ENCODE assay signal across 30 cellular contexts in the genomic region with DNA sequence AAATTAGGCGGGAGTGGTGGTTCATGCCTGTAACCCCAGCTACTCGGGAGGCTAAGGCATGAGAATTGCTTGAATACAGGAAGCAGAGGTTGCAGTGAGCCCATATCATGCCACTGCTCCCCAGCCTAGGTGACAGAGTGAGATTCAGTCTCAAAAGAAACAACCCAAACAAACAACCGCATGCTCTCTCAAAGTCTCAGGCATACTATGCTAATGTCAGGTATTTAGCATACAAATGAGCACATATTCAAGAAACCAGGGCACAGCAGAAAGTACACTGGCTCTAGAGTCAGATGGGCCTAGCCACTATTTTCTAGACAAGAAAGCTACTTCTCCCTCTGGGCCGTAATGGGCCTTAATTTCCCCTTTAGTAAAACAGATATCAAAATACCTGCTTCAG. TPM values are rescaled to one million over a fixed set of nuclear protein-coding genes. Genes with fewer than 3 reads are reported as not detected.
"Had no signal": no experiment of that assay in that cellular context is flagged by ENCODE, and none has a peak within 500 bp of the region (broad histone marks: within the 10 kb centered on the region; RNA-seq: fewer than 3 reads in every experiment).

No MANE protein-coding gene starts in this region.

- ATAC-seq: left cardiac atrium; mucosa of descending colon; naive thymus-derived CD4-positive, alpha-beta T cell; natural killer cell treated with Interleukin-12 subunit alpha and Interleukin-12 subunit beta and Interleukin-15 and Interleukin-18, amount 100 ng/mL, for 72 hours; right lobe of liver; stimulated activated memory B cell treated with anti-CD40 and anti-IgM and Interleukin-4, amounts not matched to agents 10 μg/mL and 1 μg/mL and 100 μg/mL, for 72 hours; stimulated activated naive CD8-positive, alpha-beta T cell treated with anti-CD3 and anti-CD28 coated beads, Interleukin-15, amount 100 ng/mL, for 72 hours had no signal

- H3K4me3 Mint-ChIP-seq: naive thymus-derived CD4-positive, alpha-beta T cell; natural killer cell treated with Interleukin-12 subunit alpha and Interleukin-12 subunit beta and Interleukin-15 and Interleukin-18, amount 100 ng/mL, for 72 hours; stimulated activated memory B cell treated with anti-CD40 and anti-IgM and Interleukin-4, amounts not matched to agents 10 μg/mL and 1 μg/mL and 100 μg/mL, for 72 hours; stimulated activated naive CD8-positive, alpha-beta T cell treated with anti-CD3 and anti-CD28 coated beads, Interleukin-15, amount 100 ng/mL, for 72 hours had no signal

- H3K4me3 ChIP-seq: left ventricle myocardium inferior, lung, mucosa of descending colon, ovary, right atrium auricular region, right lobe of liver, smooth muscle cell, thyroid gland, transverse colon, upper lobe of left lung, vagina had no signal

- H3K27ac Mint-ChIP-seq: naive thymus-derived CD4-positive, alpha-beta T cell; natural killer cell treated with Interleukin-12 subunit alpha and Interleukin-12 subunit beta and Interleukin-15 and Interleukin-18, amount 100 ng/mL, for 72 hours; progenitor cell of endocrine pancreas; stimulated activated memory B cell treated with anti-CD40 and anti-IgM and Interleukin-4, amounts not matched to agents 10 μg/mL and 1 μg/mL and 100 μg/mL, for 72 hours; stimulated activated naive CD8-positive, alpha-beta T cell treated with anti-CD3 and anti-CD28 coated beads, Interleukin-15, amount 100 ng/mL, for 72 hours had no signal

- H3K27me3 ChIP-seq: ovary, right atrium auricular region, right lobe of liver, thyroid gland, transverse colon, upper lobe of left lung, vagina had no signal

- H3K9me3 Mint-ChIP-seq: naive thymus-derived CD4-positive, alpha-beta T cell; natural killer cell treated with Interleukin-12 subunit alpha and Interleukin-12 subunit beta and Interleukin-15 and Interleukin-18, amount 100 ng/mL, for 72 hours; stimulated activated memory B cell treated with anti-CD40 and anti-IgM and Interleukin-4, amounts not matched to agents 10 μg/mL and 1 μg/mL and 100 μg/mL, for 72 hours; stimulated activated naive CD8-positive, alpha-beta T cell treated with anti-CD3 and anti-CD28 coated beads, Interleukin-15, amount 100 ng/mL, for 72 hours had no signal

- FAIRE-seq: keratinocyte had no signal

- H3K4me2 ChIP-seq: smooth muscle cell had no signal

- H3K36me3 Mint-ChIP-seq: naive thymus-derived CD4-positive, alpha-beta T cell; natural killer cell treated with Interleukin-12 subunit alpha and Interleukin-12 subunit beta and Interleukin-15 and Interleukin-18, amount 100 ng/mL, for 72 hours; stimulated activated memory B cell treated with anti-CD40 and anti-IgM and Interleukin-4, amounts not matched to agents 10 μg/mL and 1 μg/mL and 100 μg/mL, for 72 hours had no signal

- H3K27ac ChIP-seq: left ventricle myocardium inferior, ovary, right atrium auricular region, right lobe of liver, thyroid gland, transverse colon, upper lobe of left lung, vagina had no signal

- H3K9me3 ChIP-seq: left ventricle myocardium inferior, mucosa of descending colon, ovary, right atrium auricular region, right lobe of liver, thyroid gland, transverse colon, upper lobe of left lung, vagina had no signal

- H3K4me1 Mint-ChIP-seq: naive thymus-derived CD4-positive, alpha-beta T cell; stimulated activated memory B cell treated with anti-CD40 and anti-IgM and Interleukin-4, amounts not matched to agents 10 μg/mL and 1 μg/mL and 100 μg/mL, for 72 hours; stimulated activated naive CD8-positive, alpha-beta T cell treated with anti-CD3 and anti-CD28 coated beads, Interleukin-15, amount 100 ng/mL, for 72 hours had no signal

- DNase-seq: hippocampal formation; kidney glomerular epithelial cell; left cardiac atrium; left ventricle myocardium inferior; midbrain; mucosa of descending colon; naive thymus-derived CD4-positive, alpha-beta T cell; ovary; right lobe of liver; stimulated activated CD4-positive, alpha-beta T cell treated with anti-CD3 and anti-CD28 coated beads, Interleukin-1b, Interleukin-23, amount 100 ng/mL, for 48 hours; stimulated activated CD4-positive, alpha-beta T cell treated with anti-CD3 and anti-CD28 coated beads, Interleukin-2, amount 100 ng/mL, for 48 hours; stimulated activated CD4-positive, alpha-beta T cell treated with anti-CD3 and anti-CD28 coated beads, Interleukin-4, amount 100 ng/mL, for 4 hours; stimulated activated CD8-positive, alpha-beta memory T cell treated with anti-CD3 and anti-CD28 coated beads, Interleukin-4, amount 100 ng/mL, for 48 hours; stimulated activated naive CD4-positive, alpha-beta T cell treated with Interleukin-2 at 50 U/mL for 16 hours; stimulated activated naive CD8-positive, alpha-beta T cell treated with anti-CD3 and anti-CD28 coated beads, Interleukin-15, amount 100 ng/mL, for 72 hours; substantia nigra; thyroid gland; transverse colon; upper lobe of left lung had no signal

- H3K36me3 ChIP-seq: left ventricle myocardium inferior, ovary, right atrium auricular region, right lobe of liver, thyroid gland, transverse colon, upper lobe of left lung, vagina had no signal

- H3K4me1 ChIP-seq: left ventricle myocardium inferior, right atrium auricular region, right lobe of liver, thyroid gland, transverse colon, upper lobe of left lung, vagina had no signal

- H3K27me3 Mint-ChIP-seq: stimulated activated memory B cell treated with anti-CD40 and anti-IgM and Interleukin-4, amounts not matched to agents 10 μg/mL and 1 μg/mL and 100 μg/mL, for 72 hours; stimulated activated naive CD8-positive, alpha-beta T cell treated with anti-CD3 and anti-CD28 coated beads, Interleukin-15, amount 100 ng/mL, for 72 hours had no signal

RNA-seq across cellular contexts. Expression of a gene that starts 55.0 kb away (rescaled TPM):
- total RNA-seq: left ventricle myocardium inferior; myocyte; natural killer cell treated with Interleukin-12 subunit alpha and Interleukin-12 subunit beta and Interleukin-15 and Interleukin-18, amount 100 ng/mL, for 72 hours; ovary; pulmonary artery endothelial cell; renal cortical epithelial cell; smooth muscle cell; thyroid gland had no signal
- polyA plus RNA-seq: keratinocyte; naive thymus-derived CD4-positive, alpha-beta T cell; ovary; smooth muscle cell had no signal
